Comparison of ENCODE assay signal across 10 cellular contexts in genomic region chr3:115245437-115245836, GRCh38.
DNase-seq lines count a peak whose midpoint lies in the region; TF ChIP-seq lines count a peak whose summit lies in the region.
"Had no signal": no experiment of that assay in that cellular context is flagged by ENCODE, and none has a peak within 500 bp of the region (broad histone marks: within the 10 kb centered on the region; RNA-seq: fewer than 3 reads in every experiment).

No MANE protein-coding gene starts in this region.

- peak overlapping the region; percentile 77 for H3K27ac ChIP-seq in ACC112 (ENCODE audit: low read depth, low read length)

- no peak overlapping the region for H2AFZ ChIP-seq in ACC112 (ENCODE audit: low read length, unreplicated experiment)

- H3K36me3 ChIP-seq in ACC112 (ENCODE audit: insufficient read depth, low read length) (no peaks in the 10 kb centered on the region), kidney epithelial cell (ENCODE audit: control insufficient read depth, insufficient read depth, low read length) (no peaks in the 10 kb centered on the region)

- DNase-seq in HS-27A (ENCODE audit: low read depth) (peak; percentile 89), astrocyte of the spinal cord (ENCODE audit: low read depth, low spot score) (peak; percentile 92), kidney epithelial cell (ENCODE audit: low read depth) (peak; percentile 89), putamen (ENCODE audit: low spot score) (no peak), RPMI8226 (no peak), KBM-7 (no peak), DMS53 treated with DMSO at 0.1 percent for 48 hours (lab: John Stamatoyannopoulos, UW; ENCODE audit: unreplicated experiment) (no peak)
- DNase-seq: C1 segment of cervical spinal cord, small intestine had no signal

- H3K4me3 ChIP-seq in ACC112 (ENCODE audit: low read depth, low read length) (no peak overlapping the region), astrocyte of the spinal cord (ENCODE audit: low read depth, low read length) (no peak overlapping the region), kidney epithelial cell (ENCODE audit: low read depth, low read length) (no peak overlapping the region)

- TF ChIP-seq CTCF in astrocyte of the spinal cord (IDR thresholded peaks at IDR 0.05; ENCODE audit: low read depth, low read length) (no peak), kidney epithelial cell (IDR thresholded peaks at IDR 0.05; ENCODE audit: insufficient read depth, low read length, poor library complexity, severe bottlenecking) (no peak)

- no peaks in the 10 kb centered on the region for H3K79me2 ChIP-seq in ACC112 (ENCODE audit: control insufficient read depth, insufficient read depth, low read length, unreplicated experiment)

- H3K27me3 ChIP-seq in ACC112 (ENCODE audit: insufficient read depth, low read length), result no peaks in the 10 kb centered on the region
- H3K27me3 ChIP-seq in kidney epithelial cell (ENCODE audit: control insufficient read depth, insufficient read depth, low read length), result no peaks in the 10 kb centered on the region

- H3K4me1 ChIP-seq in ACC112 (ENCODE audit: control insufficient read depth, insufficient read depth, low read length, unreplicated experiment), result peaks cover 39% of the 10 kb centered on the region

- in situ Hi-C loops in astrocyte of the spinal cord (cut with HindIII; ENCODE audit: low sequenced_read_pairs), result no loop called here
- in situ Hi-C loops in KBM-7 (cut with MboI; ENCODE audit: low pct_unique_long_range_greater_than_20kb, low sequenced_read_pairs), result no loop called here

Comparison
In these comparisons a context has a peak if more than half of its experiments do, and no peak if none do; other contexts are left out.
1. DNase-seq: peak in HS-27A (single experiment), astrocyte of the spinal cord (single experiment) and kidney epithelial cell (single experiment); none in putamen (single experiment), RPMI8226 (single experiment), KBM-7 (single experiment) and DMS53 treated with DMSO at 0.1 percent for 48 hours (single experiment).